ENCODE assay signal across 1 cellular context in the genomic region with DNA sequence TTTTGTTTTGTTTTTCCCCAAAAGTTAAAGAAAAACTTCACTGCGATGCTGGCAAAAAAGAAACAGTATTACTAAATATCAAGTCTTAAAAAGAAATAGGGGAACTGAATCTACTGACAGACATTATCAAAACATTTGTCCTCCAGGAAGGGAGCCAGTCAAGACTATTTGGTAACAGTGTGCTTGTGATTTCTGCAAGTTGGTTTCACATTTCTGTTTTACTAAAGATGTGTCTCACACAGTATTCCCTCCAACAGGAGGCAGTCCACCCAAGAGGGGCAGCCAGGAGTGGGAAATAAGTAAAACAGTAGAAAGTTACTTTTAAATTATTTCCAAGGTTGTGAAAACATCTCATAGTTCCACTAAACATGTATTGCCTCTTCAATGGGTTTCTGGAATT.
TF ChIP-seq lines count a peak whose summit lies in the region.

No MANE protein-coding gene starts in this region.

TF ChIP-seq in HepG2, 621 proteins besides CTCF, POLR2A, EP300 and RAD21 (continued from another document):
- TF ChIP-seq, protein P1, sequence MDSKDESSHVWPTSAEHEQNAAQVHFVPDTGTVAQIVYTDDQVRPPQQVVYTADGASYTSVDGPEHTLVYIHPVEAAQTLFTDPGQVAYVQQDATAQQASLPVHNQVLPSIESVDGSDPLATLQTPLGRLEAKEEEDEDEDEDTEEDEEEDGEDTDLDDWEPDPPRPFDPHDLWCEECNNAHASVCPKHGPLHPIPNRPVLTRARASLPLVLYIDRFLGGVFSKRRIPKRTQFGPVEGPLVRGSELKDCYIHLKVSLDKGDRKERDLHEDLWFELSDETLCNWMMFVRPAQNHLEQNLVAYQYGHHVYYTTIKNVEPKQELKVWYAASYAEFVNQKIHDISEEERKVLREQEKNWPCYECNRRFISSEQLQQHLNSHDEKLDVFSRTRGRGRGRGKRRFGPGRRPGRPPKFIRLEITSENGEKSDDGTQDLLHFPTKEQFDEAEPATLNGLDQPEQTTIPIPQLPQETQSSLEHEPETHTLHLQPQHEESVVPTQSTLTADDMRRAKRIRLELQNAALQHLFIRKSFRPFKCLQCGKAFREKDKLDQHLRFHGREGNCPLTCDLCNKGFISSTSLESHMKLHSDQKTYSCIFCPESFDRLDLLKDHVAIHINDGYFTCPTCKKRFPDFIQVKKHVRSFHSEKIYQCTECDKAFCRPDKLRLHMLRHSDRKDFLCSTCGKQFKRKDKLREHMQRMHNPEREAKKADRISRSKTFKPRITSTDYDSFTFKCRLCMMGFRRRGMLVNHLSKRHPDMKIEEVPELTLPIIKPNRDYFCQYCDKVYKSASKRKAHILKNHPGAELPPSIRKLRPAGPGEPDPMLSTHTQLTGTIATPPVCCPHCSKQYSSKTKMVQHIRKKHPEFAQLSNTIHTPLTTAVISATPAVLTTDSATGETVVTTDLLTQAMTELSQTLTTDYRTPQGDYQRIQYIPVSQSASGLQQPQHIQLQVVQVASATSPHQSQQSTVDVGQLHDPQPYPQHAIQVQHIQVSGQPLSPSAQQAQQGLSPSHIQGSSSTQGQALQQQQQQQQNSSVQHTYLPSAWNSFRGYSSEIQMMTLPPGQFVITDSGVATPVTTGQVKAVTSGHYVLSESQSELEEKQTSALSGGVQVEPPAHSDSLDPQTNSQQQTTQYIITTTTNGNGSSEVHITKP (CRISPR knock-in tag; IDR thresholded peaks at IDR 0.05; ENCODE audit: low read depth) = no peak
- no peak for TF ChIP-seq ZNF101 (CRISPR knock-in tag; IDR thresholded peaks at IDR 0.05; ENCODE audit: borderline replicate concordance, low read depth)
